18 cellular contexts compared by ENCODE assay signal in genomic region chr2:207221731-207222130, GRCh38. TPM values are rescaled to one million over a fixed set of nuclear protein-coding genes. Genes with fewer than 3 reads are reported as not detected.
DNase-seq lines count a peak whose midpoint lies in the region; ATAC-seq and TF ChIP-seq lines count a peak whose summit lies in the region.
"Had no signal": no experiment of that assay in that cellular context is flagged by ENCODE, and none has a peak within 500 bp of the region (broad histone marks: within the 10 kb centered on the region; RNA-seq: fewer than 3 reads in every experiment).

No MANE protein-coding gene starts in this region.

- H2AFZ ChIP-seq in GM23338, result peak overlapping the region; percentile 61; the same call in 1 of the 2 replicates
- H2AFZ ChIP-seq in smooth muscle cell (ENCODE audit: low read depth), result no peak overlapping the region

- H3K4me2 ChIP-seq in GM23338 (no peak overlapping the region), smooth muscle cell (no peak overlapping the region)
- H3K4me2 ChIP-seq: BLaER1 had no signal

- H3K4me1 Mint-ChIP-seq in GM23338 (peaks cover 45% of the 10 kb centered on the region), brain (peaks cover 92% of the 10 kb centered on the region), glutamatergic neuron (ENCODE audit: low read depth, unreplicated experiment) (peaks cover 82% of the 10 kb centered on the region)
- peaks cover 54% of the 10 kb centered on the region for H3K4me1 Mint-ChIP-seq in activated naive CD8-positive, alpha-beta T cell treated with anti-CD3 and anti-CD28 coated beads, Interleukin-2, amount 50 U/mL, for 24 hours

- H3K27ac ChIP-seq in GM23338 (ENCODE audit: low read depth) (no peak overlapping the region), smooth muscle cell (ENCODE audit: low read depth) (peak overlapping the region; percentile 35), right lobe of liver (no peak overlapping the region)
- H3K27ac ChIP-seq: BLaER1 had no signal

- TF ChIP-seq CTCF in GM23338 (conservative IDR thresholded peaks at IDR 0.05; ENCODE audit: low read depth in 2 of 2), result no peak
- TF ChIP-seq CTCF in brain (conservative IDR thresholded peaks at IDR 0.05), result no peak
- TF ChIP-seq CTCF in glutamatergic neuron (IDR thresholded peaks at IDR 0.05; ENCODE audit: partially characterized antibody, unreplicated experiment), result no peak
- no peak for TF ChIP-seq CTCF in smooth muscle cell (IDR thresholded peaks at IDR 0.05; ENCODE audit: borderline replicate concordance, insufficient read depth, poor library complexity, severe bottlenecking)
- TF ChIP-seq CTCF in right lobe of liver (IDR thresholded peaks at IDR 0.05), result no peak

- no peaks in the 10 kb centered on the region for H3K9me3 Mint-ChIP-seq in GM23338
- no peaks in the 10 kb centered on the region for H3K9me3 Mint-ChIP-seq in brain
- peaks cover 9% of the 10 kb centered on the region for H3K9me3 Mint-ChIP-seq in glutamatergic neuron (ENCODE audit: unreplicated experiment)
- no peaks in the 10 kb centered on the region for H3K9me3 Mint-ChIP-seq in activated naive CD8-positive, alpha-beta T cell treated with anti-CD3 and anti-CD28 coated beads, Interleukin-2, amount 50 U/mL, for 24 hours
- H3K9me3 Mint-ChIP-seq: HFFc6 had no signal

- no peak for TF ChIP-seq POLR2A in right lobe of liver (IDR thresholded peaks at IDR 0.05)

- H3K9me3 ChIP-seq in smooth muscle cell (replicated peaks; ENCODE audit: low read depth), result no peaks in the 10 kb centered on the region
- no peaks in the 10 kb centered on the region for H3K9me3 ChIP-seq in right lobe of liver
- H3K9me3 ChIP-seq: BLaER1 had no signal

- peaks cover 40% of the 10 kb centered on the region for H3K4me1 ChIP-seq in GM23338 (ENCODE audit: insufficient read depth)
- peaks cover 53% of the 10 kb centered on the region for H3K4me1 ChIP-seq in smooth muscle cell (ENCODE audit: low read depth)
- H3K4me1 ChIP-seq in right lobe of liver, result no peaks in the 10 kb centered on the region
- H3K4me1 ChIP-seq: BLaER1 had no signal

- intact Hi-C loops in right lobe of liver (cut with DNase I), result no loop called here

- H3K4me3 Mint-ChIP-seq in GM23338, result no peak overlapping the region
- no peak overlapping the region for H3K4me3 Mint-ChIP-seq in brain
- H3K4me3 Mint-ChIP-seq in glutamatergic neuron (ENCODE audit: unreplicated experiment), result peak overlapping the region; percentile 8
- H3K4me3 Mint-ChIP-seq in activated naive CD8-positive, alpha-beta T cell treated with anti-CD3 and anti-CD28 coated beads, Interleukin-2, amount 50 U/mL, for 24 hours, result no peak overlapping the region
- H3K4me3 Mint-ChIP-seq: CD14-positive monocyte; CD4-positive, alpha-beta memory T cell; HFFc6 had no signal

- H3K36me3 Mint-ChIP-seq in GM23338 (ENCODE audit: low read depth), result no peaks in the 10 kb centered on the region
- no peaks in the 10 kb centered on the region for H3K36me3 Mint-ChIP-seq in brain
- H3K36me3 Mint-ChIP-seq in glutamatergic neuron (ENCODE audit: unreplicated experiment), result no peaks in the 10 kb centered on the region
- H3K36me3 Mint-ChIP-seq in activated naive CD8-positive, alpha-beta T cell treated with anti-CD3 and anti-CD28 coated beads, Interleukin-2, amount 50 U/mL, for 24 hours (ENCODE audit: low read depth), result peaks cover 2% of the 10 kb centered on the region
- H3K36me3 Mint-ChIP-seq: CD14-positive monocyte; CD4-positive, alpha-beta memory T cell had no signal

- H4K20me1 ChIP-seq in GM23338 (replicated peaks; ENCODE audit: insufficient read depth) (no peaks in the 10 kb centered on the region), smooth muscle cell (ENCODE audit: low read depth) (no peaks in the 10 kb centered on the region)
- H4K20me1 ChIP-seq: BLaER1 had no signal

- H3F3A ChIP-seq in GM23338 (replicated peaks; ENCODE audit: low read depth), result peaks cover 5% of the 10 kb centered on the region
- peaks cover 23% of the 10 kb centered on the region for H3F3A ChIP-seq in smooth muscle cell (ENCODE audit: low read depth)

- ATAC-seq in GM23338 (no peak), right lobe of liver (no peak)
- no peak for ATAC-seq in activated naive CD8-positive, alpha-beta T cell treated with anti-CD3 and anti-CD28 coated beads, Interleukin-2, amount 50 U/mL, for 24 hours
- ATAC-seq: GM12878, HCT116, HepG2 had no signal

- H3K36me3 ChIP-seq in GM23338 (ENCODE audit: insufficient read depth) (no peaks in the 10 kb centered on the region), smooth muscle cell (ENCODE audit: low read depth) (no peaks in the 10 kb centered on the region), right lobe of liver (no peaks in the 10 kb centered on the region)
- H3K36me3 ChIP-seq: BLaER1 had no signal

- H3K4me3 ChIP-seq in GM23338, result no peak overlapping the region
- no peak overlapping the region for H3K4me3 ChIP-seq in smooth muscle cell
- H3K4me3 ChIP-seq in right lobe of liver, result no peak overlapping the region
- H3K4me3 ChIP-seq: BLaER1, GM12878 had no signal

- DNase-seq in GM23338 (ENCODE audit: low spot score) (no peak), glutamatergic neuron (no peak), smooth muscle cell (lab: John Stamatoyannopoulos, UW; ENCODE audit: unreplicated experiment) (no peak), right lobe of liver (no peak), midbrain (lab: John Stamatoyannopoulos, UW) (no peak)
- DNase-seq in activated naive CD8-positive, alpha-beta T cell treated with anti-CD3 and anti-CD28 coated beads, Interleukin-2, amount 50 U/mL, for 24 hours, result no peak
- DNase-seq: 8988T; CD4-positive, alpha-beta memory T cell; DMS79 treated with DMSO at 0.1 percent for 48 hours; GOT3; H7; HFFc6 had no signal

- H3K79me2 ChIP-seq in GM23338 (replicated peaks; ENCODE audit: insufficient read depth), result no peaks in the 10 kb centered on the region
- H3K79me2 ChIP-seq in smooth muscle cell (ENCODE audit: low read depth), result no peaks in the 10 kb centered on the region

- H3K27ac Mint-ChIP-seq in GM23338 (no peak overlapping the region), brain (peak overlapping the region in 4 of 5 experiments; percentile 3 to 95 (median 66)), glutamatergic neuron (ENCODE audit: unreplicated experiment) (peak overlapping the region; percentile 80)
- H3K27ac Mint-ChIP-seq in activated naive CD8-positive, alpha-beta T cell treated with anti-CD3 and anti-CD28 coated beads, Interleukin-2, amount 50 U/mL, for 24 hours, result no peak overlapping the region
- H3K27ac Mint-ChIP-seq: CD14-positive monocyte; CD4-positive, alpha-beta memory T cell; HFFc6 had no signal

- H3K27me3 Mint-ChIP-seq in GM23338 (ENCODE audit: insufficient read depth, low read depth, poor library complexity) (peaks cover 7% of the 10 kb centered on the region), brain (peaks cover 3% of the 10 kb centered on the region), glutamatergic neuron (ENCODE audit: unreplicated experiment) (no peaks in the 10 kb centered on the region)
- peaks cover 2% of the 10 kb centered on the region for H3K27me3 Mint-ChIP-seq in activated naive CD8-positive, alpha-beta T cell treated with anti-CD3 and anti-CD28 coated beads, Interleukin-2, amount 50 U/mL, for 24 hours

- H3K9ac ChIP-seq in smooth muscle cell (ENCODE audit: low read depth), result no peak overlapping the region
- H3K9ac ChIP-seq: BLaER1 had no signal

- 60% methylated on average over 2 of the region's 2 CpGs for WGBS in smooth muscle cell (ENCODE audit: low lambda C conversion rate)
- 47% methylated on average over 2 of the region's 2 CpGs for WGBS in right lobe of liver (ENCODE audit: insufficient coverage, low coverage, low lambda C conversion rate, missing lambda C conversion rate)

- no peaks in the 10 kb centered on the region for H3K27me3 ChIP-seq in GM23338 (ENCODE audit: insufficient read depth)
- no peaks in the 10 kb centered on the region for H3K27me3 ChIP-seq in smooth muscle cell (ENCODE audit: low read depth)
- H3K27me3 ChIP-seq in right lobe of liver, result no peaks in the 10 kb centered on the region
- H3K27me3 ChIP-seq: BLaER1 had no signal

- no peaks in the 10 kb centered on the region for H3K9me2 ChIP-seq in GM23338 (ENCODE audit: insufficient read depth)

TF ChIP-seq in GM23338, 12 proteins besides CTCF, POLR2A, EP300 and RAD21 (continues in another document):
- TF ChIP-seq NANOG (IDR thresholded peaks at IDR 0.05; ENCODE audit: borderline replicate concordance), result no peak
- no peak for TF ChIP-seq REST (IDR thresholded peaks at IDR 0.05; ENCODE audit: unreplicated experiment)
- no peak for TF ChIP-seq POLR2AphosphoS5 (IDR thresholded peaks at IDR 0.05; ENCODE audit: low read depth)
- TF ChIP-seq CREB1 (CRISPR knock-in tag; IDR thresholded peaks at IDR 0.05; ENCODE audit: low read depth), result no peak
- TF ChIP-seq ZNF331 (CRISPR knock-in tag; IDR thresholded peaks at IDR 0.05; ENCODE audit: low read depth), result no peak

RNA-seq across cellular contexts. Expression of gene KLF7, which starts 56.0 kb away (rescaled TPM):
- 11.1 and 15.4 TPM in 2 replicates for total RNA-seq in GM23338 (2014; rRNA removed; shearing (Covaris generic))
- polyA plus RNA-seq in GM23338 (2016; fragmentation: Nextera tagmentation; extraction: Ambion mirVana), result 5.7 and 7.6 TPM in 2 replicates
- 11.2 TPM for polyA plus RNA-seq in brain (ENCODE audit: insufficient read depth, low read depth, low replicate concordance)
- 323 TPM for total RNA-seq in glutamatergic neuron (ENCODE audit: unreplicated experiment)
- total RNA-seq in smooth muscle cell, result 16.1 and 27.6 TPM in 2 replicates
- 12.2 and 12.7 TPM in 2 replicates for polyA plus RNA-seq in smooth muscle cell
- total RNA-seq in right lobe of liver, result 10 to 100 TPM in 3 of 6 experiments, 1 to 10 TPM in 3; 3.3 to 14.2 (median 10.2) TPM

Comparison
In these comparisons a context has a peak if more than half of its experiments do, and no peak if none do; other contexts are left out.
1. H3K27ac Mint-ChIP-seq: peak in brain (4 of 5) and glutamatergic neuron (single experiment); none in GM23338 (single experiment) and activated naive CD8-positive, alpha-beta T cell treated with anti-CD3 and anti-CD28 coated beads, Interleukin-2, amount 50 U/mL, for 24 hours (single experiment).
2. RNA of gene KLF7, which starts 56.0 kb away (total RNA-seq): 323 TPM in glutamatergic neuron (single experiment); 16.1 to 27.6 TPM in smooth muscle cell, 11.1 to 15.4 TPM in GM23338 and 3.3 to 14.2 TPM in right lobe of liver; every median in the first group is over 10 times any median in the second.